23 cellular contexts compared by ENCODE assay signal in genomic region chr1:77945345-77945744, GRCh38. TPM values are rescaled to one million over a fixed set of nuclear protein-coding genes. Genes with fewer than 3 reads are reported as not detected.
A peak's percentile ranks its signal among the peaks of the same experiment; 100 is the strongest.
DNase-seq lines count a peak whose midpoint lies in the region; ATAC-seq, FAIRE-seq and TF ChIP-seq lines count a peak whose summit lies in the region.
"Had no signal": no experiment of that assay in that cellular context is flagged by ENCODE, and none has a peak within 500 bp of the region (broad histone marks: within the 10 kb centered on the region; RNA-seq: fewer than 3 reads in every experiment).

No MANE protein-coding gene starts in this region.

- H3K9ac ChIP-seq in HepG2 (ENCODE audit: insufficient read depth, low read depth, low read length), result no peak overlapping the region
- H3K9ac ChIP-seq: BLaER1, GM23248 had no signal

- H3K4me3 ChIP-seq in HepG2 (replicated peaks in 1 of 3; ENCODE audit: insufficient read depth in 1 of 3, low read depth in 2 of 3, low read length in 3 of 3) (no peak overlapping the region), right lobe of liver (no peak overlapping the region)
- H3K4me3 ChIP-seq: BLaER1, GM23248, SJCRH30 had no signal

- no peak overlapping the region for H3K4me2 ChIP-seq in HepG2 (ENCODE audit: low read depth, low read length)
- H3K4me2 ChIP-seq: BLaER1 had no signal

- no peaks in the 10 kb centered on the region for H3K4me1 ChIP-seq in HepG2 (ENCODE audit: insufficient read depth, low read length)
- no peaks in the 10 kb centered on the region for H3K4me1 ChIP-seq in right lobe of liver
- peaks cover 5% of the 10 kb centered on the region for H3K4me1 ChIP-seq in foreskin keratinocyte
- H3K4me1 ChIP-seq: SJCRH30 had no signal

- no peak for TF ChIP-seq CTCF in activated CD8-positive, alpha-beta T cell treated with anti-CD3 and anti-CD28 coated beads for 36 hours (IDR thresholded peaks at IDR 0.05)
- no peak for TF ChIP-seq CTCF in HepG2 (CRISPR knock-in tag; IDR thresholded peaks at IDR 0.05)
- TF ChIP-seq CTCF in right lobe of liver (IDR thresholded peaks at IDR 0.05), result no peak
- TF ChIP-seq CTCF in progenitor cell of endocrine pancreas (IDR thresholded peaks at IDR 0.05; ENCODE audit: unreplicated experiment), result no peak
- TF ChIP-seq CTCF in foreskin keratinocyte (conservative IDR thresholded peaks at IDR 0.05), result no peak

- 98% methylated on average over 2 of the region's 2 CpGs for WGBS in HepG2 (ENCODE audit: low lambda C conversion rate)
- 93% methylated on average over 2 of the region's 2 CpGs for WGBS in right lobe of liver (ENCODE audit: insufficient coverage, low coverage, low lambda C conversion rate, missing lambda C conversion rate)

- H3K36me3 ChIP-seq in HepG2 (replicated peaks in 1 of 2; ENCODE audit: control insufficient read depth in 1 of 2, insufficient read depth in 2 of 2, low read length in 2 of 2) (peaks cover 3 to 54% of the 10 kb centered on the region in 2 experiments), right lobe of liver (peaks cover 0 to 64% (median 27%) of the 10 kb centered on the region in 4 donors)

- no peaks in the 10 kb centered on the region for H3K27me3 Mint-ChIP-seq in activated CD8-positive, alpha-beta T cell treated with anti-CD3 and anti-CD28 coated beads for 36 hours
- H3K27me3 Mint-ChIP-seq in activated CD8-positive, alpha-beta T cell treated with anti-CD3 and anti-CD28 coated beads, Interleukin-2, amount 10 ng/mL, durations not matched to agents 7 days and 5 days (ENCODE audit: low read depth), result no peaks in the 10 kb centered on the region
- H3K27me3 Mint-ChIP-seq in progenitor cell of endocrine pancreas, result no peaks in the 10 kb centered on the region
- H3K27me3 Mint-ChIP-seq: CD4-positive, CD25-positive, alpha-beta regulatory T cell had no signal

- no peak overlapping the region for H2AFZ ChIP-seq in HepG2 (ENCODE audit: low read length)
- H2AFZ ChIP-seq: GM23248 had no signal

- POLR2A ChIA-PET in activated CD8-positive, alpha-beta T cell treated with anti-CD3 and anti-CD28 coated beads for 36 hours (lab: Charles Lee), result interaction anchor here (0.7 kb wide), 1 partner anchor 21 kb away, joined by 3 read pairs; no protein-coding TSS in a partner anchor
- POLR2A ChIA-PET in activated CD8-positive, alpha-beta T cell treated with anti-CD3 and anti-CD28 coated beads, Interleukin-2, amount 10 ng/mL, durations not matched to agents 7 days and 5 days (lab: Charles Lee), result no interaction called here
- POLR2A ChIA-PET in HepG2 (lab: Yijun Ruan, JAX), result no interaction called here

- in situ Hi-C loops in HepG2 (cut with HindIII; ENCODE audit: extremely low pct_ligation_motif_present, low pct_unique_long_range_greater_than_20kb), result no loop called here

- intact Hi-C loops in activated CD8-positive, alpha-beta T cell treated with anti-CD3 and anti-CD28 coated beads for 36 hours (cut with micrococcal nuclease), result no loop called here
- intact Hi-C loops in HepG2 (cut with micrococcal nuclease; ENCODE audit: unreplicated experiment), result no loop called here
- intact Hi-C loops in right lobe of liver (cut with DNase I), result no loop called here

- no peaks in the 10 kb centered on the region for H3K9me3 ChIP-seq in HepG2 (ENCODE audit: low read length)
- no peaks in the 10 kb centered on the region for H3K9me3 ChIP-seq in right lobe of liver
- H3K9me3 ChIP-seq: BLaER1, SJCRH30 had no signal

- H3K36me3 Mint-ChIP-seq in activated CD8-positive, alpha-beta T cell treated with anti-CD3 and anti-CD28 coated beads for 36 hours (ENCODE audit: low read depth), result peaks cover 48% of the 10 kb centered on the region
- H3K36me3 Mint-ChIP-seq in activated CD8-positive, alpha-beta T cell treated with anti-CD3 and anti-CD28 coated beads, Interleukin-2, amount 10 ng/mL, durations not matched to agents 7 days and 5 days (ENCODE audit: low read depth), result peaks cover 61% of the 10 kb centered on the region
- peaks cover 28% of the 10 kb centered on the region for H3K36me3 Mint-ChIP-seq in progenitor cell of endocrine pancreas (ENCODE audit: insufficient read depth)

- no peak for DNase-seq in activated CD8-positive, alpha-beta T cell treated with anti-CD3 and anti-CD28 coated beads for 36 hours
- no peak for DNase-seq in activated CD8-positive, alpha-beta T cell treated with anti-CD3 and anti-CD28 coated beads, Interleukin-2, amount 10 ng/mL, durations not matched to agents 7 days and 5 days
- no peak for DNase-seq in HepG2 (ENCODE audit: low spot score)
- DNase-seq in right lobe of liver, result no peak
- DNase-seq in progenitor cell of endocrine pancreas (ENCODE audit: low spot score, unreplicated experiment), result no peak
- DNase-seq in foreskin keratinocyte, result no peak
- no peak for DNase-seq in NCI-H1105 treated with DMSO at 0.1 percent for 48 hours (lab: John Stamatoyannopoulos, UW)
- DNase-seq: CD4-positive, CD25-positive, alpha-beta regulatory T cell; GM23248; H7; Kasumi-1; MV-4-11; NCI-H1105; NCI-H2029; NCI-H446; NCI-H524 treated with DMSO at 0.1 percent for 48 hours; NCI-H82; NK-92 treated with Interleukin-12 subunit alpha and Interleukin-12 subunit beta, amount 100 ng/mL, for 24 hours; PC-3; SJCRH30 had no signal

- TF ChIP-seq POLR2A in HepG2 (IDR thresholded peaks at IDR 0.05; ENCODE audit: insufficient read depth in 1 of 2, low read depth in 2 of 2, low read length in 2 of 2) (no peak), right lobe of liver (IDR thresholded peaks at IDR 0.05) (no peak)

- peak overlapping the region; percentile 64 for H3K27ac Mint-ChIP-seq in activated CD8-positive, alpha-beta T cell treated with anti-CD3 and anti-CD28 coated beads for 36 hours
- H3K27ac Mint-ChIP-seq in activated CD8-positive, alpha-beta T cell treated with anti-CD3 and anti-CD28 coated beads, Interleukin-2, amount 10 ng/mL, durations not matched to agents 7 days and 5 days, result no peak overlapping the region
- peak overlapping the region; percentile 22 for H3K27ac Mint-ChIP-seq in progenitor cell of endocrine pancreas

- no peak overlapping the region for H3K27ac ChIP-seq in HepG2 (ENCODE audit: extremely low read length, insufficient read depth, low read length)
- H3K27ac ChIP-seq in right lobe of liver, result no peak overlapping the region
- no peak overlapping the region for H3K27ac ChIP-seq in foreskin keratinocyte
- H3K27ac ChIP-seq: BLaER1, SJCRH30 had no signal

- TF ChIP-seq EP300 in HepG2 (IDR thresholded peaks at IDR 0.05; ENCODE audit: low read depth in 2 of 2, low read length in 2 of 2) (no peak), HepG2 (CRISPR knock-in tag; IDR thresholded peaks at IDR 0.05; ENCODE audit: borderline replicate concordance) (no peak)

- ATAC-seq in activated CD8-positive, alpha-beta T cell treated with anti-CD3 and anti-CD28 coated beads for 36 hours, result no peak
- ATAC-seq in activated CD8-positive, alpha-beta T cell treated with anti-CD3 and anti-CD28 coated beads, Interleukin-2, amount 10 ng/mL, durations not matched to agents 7 days and 5 days, result no peak
- ATAC-seq in HepG2, result no peak
- no peak for ATAC-seq in right lobe of liver
- ATAC-seq in foreskin keratinocyte, result no peak
- ATAC-seq: PC-3 had no signal

- peaks cover 42% of the 10 kb centered on the region for H3K4me1 Mint-ChIP-seq in activated CD8-positive, alpha-beta T cell treated with anti-CD3 and anti-CD28 coated beads for 36 hours (ENCODE audit: low read depth)
- peaks cover 17% of the 10 kb centered on the region for H3K4me1 Mint-ChIP-seq in activated CD8-positive, alpha-beta T cell treated with anti-CD3 and anti-CD28 coated beads, Interleukin-2, amount 10 ng/mL, durations not matched to agents 7 days and 5 days (ENCODE audit: low read depth)
- H3K4me1 Mint-ChIP-seq in progenitor cell of endocrine pancreas (ENCODE audit: low read depth), result no peaks in the 10 kb centered on the region

- H3K27me3 ChIP-seq in HepG2 (ENCODE audit: control insufficient read depth in 1 of 2, insufficient read depth in 2 of 2, low read length in 2 of 2), result no peaks in the 10 kb centered on the region
- no peaks in the 10 kb centered on the region for H3K27me3 ChIP-seq in right lobe of liver
- no peaks in the 10 kb centered on the region for H3K27me3 ChIP-seq in foreskin keratinocyte
- H3K27me3 ChIP-seq: BLaER1, SJCRH30 had no signal

- H4K20me1 ChIP-seq in HepG2 (ENCODE audit: insufficient read depth, low read length), result peaks cover 6% of the 10 kb centered on the region; the same call in 1 of the 2 replicates

- no TSS peak for BruUV-seq in HepG2 (replicated peaks; lab: Mats Ljungman, UMichigan)

- H3K9me3 Mint-ChIP-seq in activated CD8-positive, alpha-beta T cell treated with anti-CD3 and anti-CD28 coated beads for 36 hours, result no peaks in the 10 kb centered on the region
- H3K9me3 Mint-ChIP-seq in activated CD8-positive, alpha-beta T cell treated with anti-CD3 and anti-CD28 coated beads, Interleukin-2, amount 10 ng/mL, durations not matched to agents 7 days and 5 days (ENCODE audit: insufficient read depth), result no peaks in the 10 kb centered on the region
- H3K9me3 Mint-ChIP-seq in progenitor cell of endocrine pancreas (ENCODE audit: low read depth), result no peaks in the 10 kb centered on the region
- H3K9me3 Mint-ChIP-seq: CD4-positive, CD25-positive, alpha-beta regulatory T cell had no signal

- TF ChIP-seq RAD21 in HepG2 (CRISPR knock-in tag; IDR thresholded peaks at IDR 0.05), result no peak

- H3K4me3 Mint-ChIP-seq in activated CD8-positive, alpha-beta T cell treated with anti-CD3 and anti-CD28 coated beads for 36 hours, result no peak overlapping the region
- H3K4me3 Mint-ChIP-seq in activated CD8-positive, alpha-beta T cell treated with anti-CD3 and anti-CD28 coated beads, Interleukin-2, amount 10 ng/mL, durations not matched to agents 7 days and 5 days, result no peak overlapping the region
- no peak overlapping the region for H3K4me3 Mint-ChIP-seq in progenitor cell of endocrine pancreas (ENCODE audit: low read depth)
- H3K4me3 Mint-ChIP-seq: CD4-positive, CD25-positive, alpha-beta regulatory T cell had no signal

- H3K79me2 ChIP-seq in HepG2 (ENCODE audit: insufficient read depth, low read length), result no peaks in the 10 kb centered on the region

- CTCF ChIA-PET in activated CD8-positive, alpha-beta T cell treated with anti-CD3 and anti-CD28 coated beads for 36 hours (lab: Charles Lee), result no interaction called here
- CTCF ChIA-PET in activated CD8-positive, alpha-beta T cell treated with anti-CD3 and anti-CD28 coated beads, Interleukin-2, amount 10 ng/mL, durations not matched to agents 7 days and 5 days (lab: Charles Lee), result interaction anchor here (1.3 kb wide), 1 partner anchor 12 kb away, joined by 3 read pairs; no protein-coding TSS in a partner anchor
- CTCF ChIA-PET in HepG2 (lab: Yijun Ruan, JAX; ENCODE audit: low intra/inter-chr PET ratio, low total read pairs), result no interaction called here

- FAIRE-seq in HepG2 (lab: Jason Lieb, UNC), result no peak
- FAIRE-seq: GM18507 had no signal

RNA-seq across cellular contexts. Expression of gene FUBP1, which starts 33.5 kb away (rescaled TPM):
- total RNA-seq in activated CD8-positive, alpha-beta T cell treated with anti-CD3 and anti-CD28 coated beads for 36 hours, result 100 to 1,000 TPM; 256 to 257 TPM
- 100 to 1,000 TPM; 195 to 197 TPM for total RNA-seq in activated CD8-positive, alpha-beta T cell treated with anti-CD3 and anti-CD28 coated beads, Interleukin-2, amount 10 ng/mL, durations not matched to agents 7 days and 5 days
- total RNA-seq in HepG2 (2016; rRNA removed; fragmentation: Illumina TruSeq; extraction: Trizol), result 166 and 192 TPM in 2 replicates
- 14.8 and 18.6 TPM in 2 replicates for total RNA-seq in HepG2 (2016; cell fraction: cytosol; rRNA removed; fragmentation: Illumina TruSeq; extraction: Trizol; ENCODE audit: low read depth)
- total RNA-seq in HepG2 (2016; cell fraction: insoluble cytoplasmic fraction; rRNA removed; fragmentation: Illumina TruSeq; extraction: Trizol), result 164 and 178 TPM in 2 replicates
- 33.3 and 42.9 TPM in 2 replicates for total RNA-seq in HepG2 (2016; cell fraction: membrane; rRNA removed; fragmentation: Illumina TruSeq; extraction: Trizol)
- total RNA-seq in HepG2 (2016; cell fraction: nucleus; rRNA removed; fragmentation: Illumina TruSeq; extraction: Trizol), result 243 and 259 TPM in 2 replicates
- 97.5 and 98.1 TPM in 2 replicates for polyA plus RNA-seq in HepG2 (2011; rRNA removed)
- polyA plus RNA-seq in HepG2 (2011; cell fraction: cytosol; rRNA removed), result 50.6 and 52.7 TPM in 2 replicates
- 159 and 189 TPM in 2 replicates for polyA plus RNA-seq in HepG2 (2011; cell fraction: nucleus; rRNA removed)
- 106 and 122 TPM in 2 replicates for polyA plus RNA-seq in HepG2 (2012)
- 6.8 and 8.4 TPM in 2 replicates for polyA plus RNA-seq in HepG2 (2016; cell fraction: cytosol; fragmentation: Illumina TruSeq; extraction: Trizol; ENCODE audit: low read depth)
- polyA plus RNA-seq in HepG2 (2016; cell fraction: insoluble cytoplasmic fraction; fragmentation: Illumina TruSeq; extraction: Trizol; ENCODE audit: low read depth), result 165 and 171 TPM in 2 replicates
- 18.5 and 22.5 TPM in 2 replicates for polyA plus RNA-seq in HepG2 (2016; cell fraction: membrane; fragmentation: Illumina TruSeq; extraction: Trizol; ENCODE audit: low read depth)
- polyA plus RNA-seq in HepG2 (2016; cell fraction: nucleus; fragmentation: Illumina TruSeq; extraction: Trizol; ENCODE audit: insufficient read depth, low read depth), result 212 and 220 TPM in 2 replicates
- 143 and 421 TPM in 2 replicates for polyA minus RNA-seq in HepG2 (2011; rRNA and poly(A)+ RNA removed; ENCODE audit: low replicate concordance)
- polyA minus RNA-seq in HepG2 (2011; cell fraction: cytosol; rRNA and poly(A)+ RNA removed), result 53.6 and 56.2 TPM in 2 replicates
- polyA minus RNA-seq in HepG2 (2011; cell fraction: nucleus; rRNA and poly(A)+ RNA removed), result 426 and 458 TPM in 2 replicates
- 10 to 100 TPM; 21.7 to 38.5 (median 35.6) TPM for total RNA-seq in right lobe of liver
- total RNA-seq in progenitor cell of endocrine pancreas, result 259 and 270 TPM in 2 replicates
- 140 and 146 TPM in 2 replicates for total RNA-seq in foreskin keratinocyte
- 60.7 and 73.1 TPM in 2 replicates for polyA plus RNA-seq in foreskin keratinocyte

RNA-seq across cellular contexts. Expression of gene NEXN, which starts 56.9 kb away (rescaled TPM):
- 1 to 10 TPM; 2.4 to 2.8 TPM for total RNA-seq in activated CD8-positive, alpha-beta T cell treated with anti-CD3 and anti-CD28 coated beads for 36 hours
- total RNA-seq in activated CD8-positive, alpha-beta T cell treated with anti-CD3 and anti-CD28 coated beads, Interleukin-2, amount 10 ng/mL, durations not matched to agents 7 days and 5 days, result 1 to 10 TPM; 3.3 to 3.4 TPM
- total RNA-seq in HepG2 (2016; rRNA removed; fragmentation: Illumina TruSeq; extraction: Trizol) (0.97 and 1.1 TPM in 2 replicates), right lobe of liver (1 to 10 TPM in 5 of 6 experiments, under 1 TPM in 1; 0.42 to 3.9 (median 1.9) TPM), progenitor cell of endocrine pancreas (5.9 and 6.5 TPM in 2 replicates), foreskin keratinocyte (3.2 and 5.3 TPM in 2 replicates)
- 0.35 and 0.40 TPM in 2 replicates for total RNA-seq in HepG2 (2016; cell fraction: cytosol; rRNA removed; fragmentation: Illumina TruSeq; extraction: Trizol; ENCODE audit: low read depth)
- total RNA-seq in HepG2 (2016; cell fraction: insoluble cytoplasmic fraction; rRNA removed; fragmentation: Illumina TruSeq; extraction: Trizol), result 1.1 TPM in 2 replicates
- 0.43 and 0.59 TPM in 2 replicates for total RNA-seq in HepG2 (2016; cell fraction: membrane; rRNA removed; fragmentation: Illumina TruSeq; extraction: Trizol)
- 0.78 and 0.97 TPM in 2 replicates for total RNA-seq in HepG2 (2016; cell fraction: nucleus; rRNA removed; fragmentation: Illumina TruSeq; extraction: Trizol)
- polyA plus RNA-seq in HepG2 (2011; rRNA removed) (0.07 and 0.14 TPM in 2 replicates), foreskin keratinocyte (2.4 and 3.9 TPM in 2 replicates)
- 0.03 and 0.05 TPM in 2 replicates for polyA plus RNA-seq in HepG2 (2011; cell fraction: cytosol; rRNA removed)
- polyA plus RNA-seq in HepG2 (2011; cell fraction: nucleus; rRNA removed), result 0.19 and 0.42 TPM in 2 replicates
- 0.29 and 0.50 TPM in 2 replicates for polyA plus RNA-seq in HepG2 (2012)
- polyA plus RNA-seq in HepG2 (2016; cell fraction: cytosol; fragmentation: Illumina TruSeq; extraction: Trizol; ENCODE audit: low read depth), result 0.18 and 0.24 TPM in 2 replicates
- polyA plus RNA-seq in HepG2 (2016; cell fraction: insoluble cytoplasmic fraction; fragmentation: Illumina TruSeq; extraction: Trizol; ENCODE audit: low read depth), result 2.6 and 2.9 TPM in 2 replicates
- polyA plus RNA-seq in HepG2 (2016; cell fraction: membrane; fragmentation: Illumina TruSeq; extraction: Trizol; ENCODE audit: low read depth), result 0.39 and 0.52 TPM in 2 replicates
- polyA plus RNA-seq in HepG2 (2016; cell fraction: nucleus; fragmentation: Illumina TruSeq; extraction: Trizol; ENCODE audit: insufficient read depth, low read depth), result 3.0 and 5.3 TPM in 2 replicates
- not detected in 2 replicates for polyA minus RNA-seq in HepG2 (2011; rRNA and poly(A)+ RNA removed; ENCODE audit: low replicate concordance)
- not detected in 2 replicates for polyA minus RNA-seq in HepG2 (2011; cell fraction: cytosol; rRNA and poly(A)+ RNA removed)
- 0.52 and 1.2 TPM in 2 replicates for polyA minus RNA-seq in HepG2 (2011; cell fraction: nucleus; rRNA and poly(A)+ RNA removed)
- total RNA-seq: HT-29 had no signal

RNA-seq across cellular contexts. Expression of gene DNAJB4, which starts 59.4 kb away (rescaled TPM):
- 10 to 100 TPM in 1 of 2 experiments, 1 to 10 TPM in 1; 9.7 to 12.0 TPM for total RNA-seq in activated CD8-positive, alpha-beta T cell treated with anti-CD3 and anti-CD28 coated beads for 36 hours
- total RNA-seq in activated CD8-positive, alpha-beta T cell treated with anti-CD3 and anti-CD28 coated beads, Interleukin-2, amount 10 ng/mL, durations not matched to agents 7 days and 5 days, result 10 to 100 TPM in 1 of 2 experiments, 1 to 10 TPM in 1; 9.4 to 10.5 TPM
- total RNA-seq in HepG2 (2016; rRNA removed; fragmentation: Illumina TruSeq; extraction: Trizol) (18.6 and 25.7 TPM in 2 replicates), right lobe of liver (10 to 100 TPM; 10.9 to 21.7 (median 14.4) TPM), progenitor cell of endocrine pancreas (27.2 and 30.1 TPM in 2 replicates), foreskin keratinocyte (14.1 and 19.9 TPM in 2 replicates)
- 2.7 and 3.0 TPM in 2 replicates for total RNA-seq in HepG2 (2016; cell fraction: cytosol; rRNA removed; fragmentation: Illumina TruSeq; extraction: Trizol; ENCODE audit: low read depth)
- total RNA-seq in HepG2 (2016; cell fraction: insoluble cytoplasmic fraction; rRNA removed; fragmentation: Illumina TruSeq; extraction: Trizol), result 16.9 and 25.9 TPM in 2 replicates
- 5.7 and 9.7 TPM in 2 replicates for total RNA-seq in HepG2 (2016; cell fraction: membrane; rRNA removed; fragmentation: Illumina TruSeq; extraction: Trizol)
- 14.1 and 15.4 TPM in 2 replicates for total RNA-seq in HepG2 (2016; cell fraction: nucleus; rRNA removed; fragmentation: Illumina TruSeq; extraction: Trizol)
- polyA plus RNA-seq in HepG2 (2011; rRNA removed) (3.0 and 4.4 TPM in 2 replicates), foreskin keratinocyte (6.0 and 7.2 TPM in 2 replicates)
- 2.3 and 2.8 TPM in 2 replicates for polyA plus RNA-seq in HepG2 (2011; cell fraction: cytosol; rRNA removed)
- 4.2 and 4.7 TPM in 2 replicates for polyA plus RNA-seq in HepG2 (2011; cell fraction: nucleus; rRNA removed)
- 9.3 and 9.6 TPM in 2 replicates for polyA plus RNA-seq in HepG2 (2012)
- polyA plus RNA-seq in HepG2 (2016; cell fraction: cytosol; fragmentation: Illumina TruSeq; extraction: Trizol; ENCODE audit: low read depth), result 0.76 and 1.0 TPM in 2 replicates
- polyA plus RNA-seq in HepG2 (2016; cell fraction: insoluble cytoplasmic fraction; fragmentation: Illumina TruSeq; extraction: Trizol; ENCODE audit: low read depth), result 17.4 and 17.8 TPM in 2 replicates
- 2.1 and 2.3 TPM in 2 replicates for polyA plus RNA-seq in HepG2 (2016; cell fraction: membrane; fragmentation: Illumina TruSeq; extraction: Trizol; ENCODE audit: low read depth)
- 14.1 and 15.4 TPM in 2 replicates for polyA plus RNA-seq in HepG2 (2016; cell fraction: nucleus; fragmentation: Illumina TruSeq; extraction: Trizol; ENCODE audit: insufficient read depth, low read depth)
- polyA minus RNA-seq in HepG2 (2011; rRNA and poly(A)+ RNA removed; ENCODE audit: low replicate concordance), result 3.2 and 9.2 TPM in 2 replicates
- polyA minus RNA-seq in HepG2 (2011; cell fraction: cytosol; rRNA and poly(A)+ RNA removed), result 5.0 and 5.2 TPM in 2 replicates
- 15.8 and 16.3 TPM in 2 replicates for polyA minus RNA-seq in HepG2 (2011; cell fraction: nucleus; rRNA and poly(A)+ RNA removed)
